Comparison of ENCODE assay signal across 18 cellular contexts in the genomic region with DNA sequence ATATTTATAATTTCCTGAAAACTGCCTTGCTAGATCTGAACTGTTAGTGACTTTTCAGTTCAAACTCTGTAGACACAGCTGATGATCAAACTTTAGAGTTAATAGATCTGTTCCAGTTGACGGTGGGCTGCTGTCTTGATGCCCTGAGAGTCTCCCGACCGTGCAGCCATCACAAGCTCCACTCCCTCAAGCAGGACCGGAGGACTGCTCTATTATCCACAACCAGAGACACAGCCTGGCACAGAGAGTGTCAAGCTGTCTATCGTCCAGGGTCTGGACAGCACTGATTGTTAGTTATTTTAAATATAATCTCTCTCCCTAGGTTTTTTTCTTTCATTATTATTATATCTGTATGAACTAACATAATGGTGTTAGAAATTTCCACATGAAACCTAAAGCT. TPM values are rescaled to one million over a fixed set of nuclear protein-coding genes. Genes with fewer than 3 reads are reported as not detected.
"Had no signal": no experiment of that assay in that cellular context is flagged by ENCODE, and none has a peak within 500 bp of the region (broad histone marks: within the 10 kb centered on the region; RNA-seq: fewer than 3 reads in every experiment).

No MANE protein-coding gene starts in this region.

- H3K9me3 ChIP-seq: esophagus squamous epithelium, neutrophil, upper lobe of left lung had no signal

- H3K27ac ChIP-seq: brain microvascular endothelial cell, esophagus squamous epithelium, neutrophil, parathyroid adenoma, upper lobe of left lung, WERI-Rb-1 had no signal

- H3K9ac ChIP-seq: parathyroid adenoma had no signal

- DNase-seq: activated CD4-positive, alpha-beta memory T cell treated with anti-CD3 and anti-CD28 coated beads, Interleukin-2, amount 10 ng/mL, durations not matched to agents 7 days and 5 days; activated effector memory CD4-positive, alpha-beta T cell treated with Interleukin-2 at 50 U/mL for 16 hours; activated naive CD8-positive, alpha-beta T cell treated with anti-CD3 and anti-CD28 coated beads for 36 hours; activated T-cell treated with anti-CD3 and anti-CD28 coated beads, Interleukin-2, amount 50 U/mL, for 24 hours; brain microvascular endothelial cell; cortex of kidney; effector CD4-positive, alpha-beta T cell; esophagus squamous epithelium; hypothalamus; stimulated activated naive CD8-positive, alpha-beta T cell treated with anti-CD3 and anti-CD28 coated beads, Interleukin-15, amount 100 ng/mL, for 72 hours; upper lobe of left lung; WERI-Rb-1 had no signal

- H2AFZ ChIP-seq: parathyroid adenoma had no signal

- H3K27me3 ChIP-seq: brain microvascular endothelial cell, esophagus squamous epithelium, upper lobe of left lung had no signal

- H3K36me3 ChIP-seq: brain microvascular endothelial cell, esophagus squamous epithelium, neutrophil, upper lobe of left lung, WERI-Rb-1 had no signal

- ATAC-seq: naive thymus-derived CD4-positive, alpha-beta T cell; SK-N-SH treated with all-trans-retinoic acid at 6 μM for 48 hours; stimulated activated naive CD8-positive, alpha-beta T cell treated with anti-CD3 and anti-CD28 coated beads, Interleukin-15, amount 100 ng/mL, for 72 hours had no signal

- H3K27me3 Mint-ChIP-seq: activated CD4-positive, alpha-beta memory T cell treated with anti-CD3 and anti-CD28 coated beads, Interleukin-2, amount 10 ng/mL, durations not matched to agents 7 days and 5 days; activated naive CD8-positive, alpha-beta T cell treated with anti-CD3 and anti-CD28 coated beads for 36 hours; activated T-cell treated with anti-CD3 and anti-CD28 coated beads, Interleukin-2, amount 50 U/mL, for 24 hours; stimulated activated naive CD8-positive, alpha-beta T cell treated with anti-CD3 and anti-CD28 coated beads, Interleukin-15, amount 100 ng/mL, for 72 hours had no signal

- H3K4me3 Mint-ChIP-seq: activated CD4-positive, alpha-beta memory T cell treated with anti-CD3 and anti-CD28 coated beads, Interleukin-2, amount 10 ng/mL, durations not matched to agents 7 days and 5 days; activated naive CD8-positive, alpha-beta T cell treated with anti-CD3 and anti-CD28 coated beads for 36 hours; activated T-cell treated with anti-CD3 and anti-CD28 coated beads, Interleukin-2, amount 50 U/mL, for 24 hours; naive thymus-derived CD4-positive, alpha-beta T cell; stimulated activated naive CD8-positive, alpha-beta T cell treated with anti-CD3 and anti-CD28 coated beads, Interleukin-15, amount 100 ng/mL, for 72 hours had no signal

- H3K9me3 Mint-ChIP-seq: activated CD4-positive, alpha-beta memory T cell treated with anti-CD3 and anti-CD28 coated beads, Interleukin-2, amount 10 ng/mL, durations not matched to agents 7 days and 5 days; activated naive CD8-positive, alpha-beta T cell treated with anti-CD3 and anti-CD28 coated beads for 36 hours; activated T-cell treated with anti-CD3 and anti-CD28 coated beads, Interleukin-2, amount 50 U/mL, for 24 hours; stimulated activated naive CD8-positive, alpha-beta T cell treated with anti-CD3 and anti-CD28 coated beads, Interleukin-15, amount 100 ng/mL, for 72 hours had no signal

- H3K79me2 ChIP-seq: parathyroid adenoma had no signal

- H3K4me3 ChIP-seq: esophagus squamous epithelium, lung, upper lobe of left lung had no signal

- H3K4me1 ChIP-seq: parathyroid adenoma, upper lobe of left lung had no signal

- H3K36me3 Mint-ChIP-seq: activated naive CD8-positive, alpha-beta T cell treated with anti-CD3 and anti-CD28 coated beads for 36 hours; naive thymus-derived CD4-positive, alpha-beta T cell had no signal

- H3K27ac Mint-ChIP-seq: activated CD4-positive, alpha-beta memory T cell treated with anti-CD3 and anti-CD28 coated beads, Interleukin-2, amount 10 ng/mL, durations not matched to agents 7 days and 5 days; activated naive CD8-positive, alpha-beta T cell treated with anti-CD3 and anti-CD28 coated beads for 36 hours; activated T-cell treated with anti-CD3 and anti-CD28 coated beads, Interleukin-2, amount 50 U/mL, for 24 hours; naive thymus-derived CD4-positive, alpha-beta T cell; stimulated activated naive CD8-positive, alpha-beta T cell treated with anti-CD3 and anti-CD28 coated beads, Interleukin-15, amount 100 ng/mL, for 72 hours had no signal

- H3K4me1 Mint-ChIP-seq: activated CD4-positive, alpha-beta memory T cell treated with anti-CD3 and anti-CD28 coated beads, Interleukin-2, amount 10 ng/mL, durations not matched to agents 7 days and 5 days; activated naive CD8-positive, alpha-beta T cell treated with anti-CD3 and anti-CD28 coated beads for 36 hours; naive thymus-derived CD4-positive, alpha-beta T cell; stimulated activated naive CD8-positive, alpha-beta T cell treated with anti-CD3 and anti-CD28 coated beads, Interleukin-15, amount 100 ng/mL, for 72 hours had no signal

RNA-seq across cellular contexts. Expression of a gene that starts 8.1 kb away (rescaled TPM):
- total RNA-seq: T-helper 1 cell treated with Interleukin-12 subunit alpha and Interleukin-12 subunit beta and Interleukin-4 antibody, amounts not matched to agents 30 ng/mL and 1 ng/mL, for 36 hours had no signal
